Comparison of ENCODE assay signal across 1 cellular context in the genomic region with DNA sequence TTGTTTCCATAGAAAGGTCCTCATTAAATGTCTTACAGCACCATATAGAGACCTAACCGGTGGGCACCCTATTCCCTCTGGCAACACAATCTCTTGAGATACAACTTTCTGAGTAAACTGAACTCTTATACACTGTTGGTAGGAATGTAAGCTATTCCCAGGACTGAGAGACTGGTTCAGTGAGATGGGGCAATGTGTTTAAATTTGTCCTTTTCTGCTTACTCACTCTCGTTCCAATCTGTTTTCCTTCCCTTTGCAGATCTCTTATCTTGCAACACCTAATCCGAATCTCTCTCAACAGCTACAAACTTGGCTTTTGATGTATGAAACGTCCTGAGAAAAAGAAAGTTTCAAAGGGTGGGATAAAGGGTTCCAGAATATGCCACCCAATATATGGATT.
TF ChIP-seq lines count a peak whose summit lies in the region.

No MANE protein-coding gene starts in this region.

TF ChIP-seq in GM23338, 12 proteins besides CTCF, POLR2A, EP300 and RAD21 (continued from another document):
- TF ChIP-seq, protein P1, sequence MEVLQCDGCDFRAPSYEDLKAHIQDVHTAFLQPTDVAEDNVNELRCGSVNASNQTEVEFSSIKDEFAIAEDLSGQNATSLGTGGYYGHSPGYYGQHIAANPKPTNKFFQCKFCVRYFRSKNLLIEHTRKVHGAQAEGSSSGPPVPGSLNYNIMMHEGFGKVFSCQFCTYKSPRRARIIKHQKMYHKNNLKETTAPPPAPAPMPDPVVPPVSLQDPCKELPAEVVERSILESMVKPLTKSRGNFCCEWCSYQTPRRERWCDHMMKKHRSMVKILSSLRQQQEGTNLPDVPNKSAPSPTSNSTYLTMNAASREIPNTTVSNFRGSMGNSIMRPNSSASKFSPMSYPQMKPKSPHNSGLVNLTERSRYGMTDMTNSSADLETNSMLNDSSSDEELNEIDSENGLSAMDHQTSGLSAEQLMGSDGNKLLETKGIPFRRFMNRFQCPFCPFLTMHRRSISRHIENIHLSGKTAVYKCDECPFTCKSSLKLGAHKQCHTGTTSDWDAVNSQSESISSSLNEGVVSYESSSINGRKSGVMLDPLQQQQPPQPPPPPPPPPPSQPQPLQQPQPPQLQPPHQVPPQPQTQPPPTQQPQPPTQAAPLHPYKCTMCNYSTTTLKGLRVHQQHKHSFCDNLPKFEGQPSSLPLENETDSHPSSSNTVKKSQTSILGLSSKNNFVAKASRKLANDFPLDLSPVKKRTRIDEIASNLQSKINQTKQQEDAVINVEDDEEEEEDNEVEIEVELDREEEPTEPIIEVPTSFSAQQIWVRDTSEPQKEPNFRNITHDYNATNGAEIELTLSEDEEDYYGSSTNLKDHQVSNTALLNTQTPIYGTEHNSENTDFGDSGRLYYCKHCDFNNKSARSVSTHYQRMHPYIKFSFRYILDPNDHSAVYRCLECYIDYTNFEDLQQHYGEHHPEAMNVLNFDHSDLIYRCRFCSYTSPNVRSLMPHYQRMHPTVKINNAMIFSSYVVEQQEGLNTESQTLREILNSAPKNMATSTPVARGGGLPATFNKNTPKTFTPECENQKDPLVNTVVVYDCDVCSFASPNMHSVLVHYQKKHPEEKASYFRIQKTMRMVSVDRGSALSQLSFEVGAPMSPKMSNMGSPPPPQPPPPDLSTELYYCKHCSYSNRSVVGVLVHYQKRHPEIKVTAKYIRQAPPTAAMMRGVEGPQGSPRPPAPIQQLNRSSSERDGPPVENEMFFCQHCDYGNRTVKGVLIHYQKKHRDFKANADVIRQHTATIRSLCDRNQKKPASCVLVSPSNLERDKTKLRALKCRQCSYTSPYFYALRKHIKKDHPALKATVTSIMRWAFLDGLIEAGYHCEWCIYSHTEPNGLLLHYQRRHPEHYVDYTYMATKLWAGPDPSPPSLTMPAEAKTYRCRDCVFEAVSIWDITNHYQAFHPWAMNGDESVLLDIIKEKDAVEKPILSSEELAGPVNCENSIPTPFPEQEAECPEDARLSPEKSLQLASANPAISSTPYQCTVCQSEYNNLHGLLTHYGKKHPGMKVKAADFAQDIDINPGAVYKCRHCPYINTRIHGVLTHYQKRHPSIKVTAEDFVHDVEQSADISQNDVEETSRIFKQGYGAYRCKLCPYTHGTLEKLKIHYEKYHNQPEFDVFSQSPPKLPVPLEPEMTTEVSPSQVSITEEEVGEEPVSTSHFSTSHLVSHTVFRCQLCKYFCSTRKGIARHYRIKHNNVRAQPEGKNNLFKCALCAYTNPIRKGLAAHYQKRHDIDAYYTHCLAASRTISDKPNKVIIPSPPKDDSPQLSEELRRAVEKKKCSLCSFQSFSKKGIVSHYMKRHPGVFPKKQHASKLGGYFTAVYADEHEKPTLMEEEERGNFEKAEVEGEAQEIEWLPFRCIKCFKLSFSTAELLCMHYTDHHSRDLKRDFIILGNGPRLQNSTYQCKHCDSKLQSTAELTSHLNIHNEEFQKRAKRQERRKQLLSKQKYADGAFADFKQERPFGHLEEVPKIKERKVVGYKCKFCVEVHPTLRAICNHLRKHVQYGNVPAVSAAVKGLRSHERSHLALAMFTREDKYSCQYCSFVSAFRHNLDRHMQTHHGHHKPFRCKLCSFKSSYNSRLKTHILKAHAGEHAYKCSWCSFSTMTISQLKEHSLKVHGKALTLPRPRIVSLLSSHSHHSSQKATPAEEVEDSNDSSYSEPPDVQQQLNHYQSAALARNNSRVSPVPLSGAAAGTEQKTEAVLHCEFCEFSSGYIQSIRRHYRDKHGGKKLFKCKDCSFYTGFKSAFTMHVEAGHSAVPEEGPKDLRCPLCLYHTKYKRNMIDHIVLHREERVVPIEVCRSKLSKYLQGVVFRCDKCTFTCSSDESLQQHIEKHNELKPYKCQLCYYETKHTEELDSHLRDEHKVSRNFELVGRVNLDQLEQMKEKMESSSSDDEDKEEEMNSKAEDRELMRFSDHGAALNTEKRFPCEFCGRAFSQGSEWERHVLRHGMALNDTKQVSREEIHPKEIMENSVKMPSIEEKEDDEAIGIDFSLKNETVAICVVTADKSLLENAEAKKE (CRISPR knock-in tag; IDR thresholded peaks at IDR 0.05): no peak
- TF ChIP-seq JUNB (IDR thresholded peaks at IDR 0.05; ENCODE audit: unreplicated experiment): no peak
- TF ChIP-seq, protein P2, sequence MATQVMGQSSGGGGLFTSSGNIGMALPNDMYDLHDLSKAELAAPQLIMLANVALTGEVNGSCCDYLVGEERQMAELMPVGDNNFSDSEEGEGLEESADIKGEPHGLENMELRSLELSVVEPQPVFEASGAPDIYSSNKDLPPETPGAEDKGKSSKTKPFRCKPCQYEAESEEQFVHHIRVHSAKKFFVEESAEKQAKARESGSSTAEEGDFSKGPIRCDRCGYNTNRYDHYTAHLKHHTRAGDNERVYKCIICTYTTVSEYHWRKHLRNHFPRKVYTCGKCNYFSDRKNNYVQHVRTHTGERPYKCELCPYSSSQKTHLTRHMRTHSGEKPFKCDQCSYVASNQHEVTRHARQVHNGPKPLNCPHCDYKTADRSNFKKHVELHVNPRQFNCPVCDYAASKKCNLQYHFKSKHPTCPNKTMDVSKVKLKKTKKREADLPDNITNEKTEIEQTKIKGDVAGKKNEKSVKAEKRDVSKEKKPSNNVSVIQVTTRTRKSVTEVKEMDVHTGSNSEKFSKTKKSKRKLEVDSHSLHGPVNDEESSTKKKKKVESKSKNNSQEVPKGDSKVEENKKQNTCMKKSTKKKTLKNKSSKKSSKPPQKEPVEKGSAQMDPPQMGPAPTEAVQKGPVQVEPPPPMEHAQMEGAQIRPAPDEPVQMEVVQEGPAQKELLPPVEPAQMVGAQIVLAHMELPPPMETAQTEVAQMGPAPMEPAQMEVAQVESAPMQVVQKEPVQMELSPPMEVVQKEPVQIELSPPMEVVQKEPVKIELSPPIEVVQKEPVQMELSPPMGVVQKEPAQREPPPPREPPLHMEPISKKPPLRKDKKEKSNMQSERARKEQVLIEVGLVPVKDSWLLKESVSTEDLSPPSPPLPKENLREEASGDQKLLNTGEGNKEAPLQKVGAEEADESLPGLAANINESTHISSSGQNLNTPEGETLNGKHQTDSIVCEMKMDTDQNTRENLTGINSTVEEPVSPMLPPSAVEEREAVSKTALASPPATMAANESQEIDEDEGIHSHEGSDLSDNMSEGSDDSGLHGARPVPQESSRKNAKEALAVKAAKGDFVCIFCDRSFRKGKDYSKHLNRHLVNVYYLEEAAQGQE (IDR thresholded peaks at IDR 0.05; ENCODE audit: unreplicated experiment): no peak
TF ChIP-seq in GM23338: peak in this region for 0.
